24 cellular contexts compared by ENCODE assay signal in the genomic region with DNA sequence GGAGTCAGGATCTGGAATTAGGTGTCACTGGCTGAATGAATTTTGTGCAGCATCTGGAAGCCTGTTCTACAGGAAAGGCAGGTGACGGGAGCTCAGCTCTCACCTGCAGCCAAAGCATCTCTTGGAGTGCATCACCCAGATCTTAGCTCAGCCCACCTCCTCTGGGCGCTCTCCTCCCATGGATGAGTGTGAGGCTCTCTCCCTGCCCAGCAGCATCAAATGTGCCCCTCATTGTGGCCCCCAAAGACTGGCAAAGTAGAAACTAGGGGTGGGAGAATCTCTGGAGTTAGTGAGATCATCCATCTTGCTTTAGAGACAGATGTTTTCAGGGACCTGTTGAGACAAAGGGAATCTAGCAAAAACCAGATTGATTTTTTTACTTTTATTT.
"Had no signal": no experiment of that assay in that cellular context is flagged by ENCODE, and none has a peak within 500 bp of the region (broad histone marks: within the 10 kb centered on the region; RNA-seq: fewer than 3 reads in every experiment).

No MANE protein-coding gene starts in this region.

- H3K27me3 Mint-ChIP-seq: activated naive CD8-positive, alpha-beta T cell had no signal

- H3K4me1 ChIP-seq: prostate gland had no signal

- H3K4me3 ChIP-seq: left lung, ovary, prostate gland, thyroid gland had no signal

- H3K4me1 Mint-ChIP-seq: activated B cell treated with CpG ODN at 0.5 μM for 24 hours; activated CD4-positive, alpha-beta T cell treated with anti-CD3 and anti-CD28 coated beads for 36 hours; endodermal cell; mesothelial cell of epicardium had no signal

- H3K27ac Mint-ChIP-seq: activated B cell treated with CpG ODN at 0.5 μM for 24 hours; activated CD4-positive, alpha-beta T cell treated with anti-CD3 and anti-CD28 coated beads for 36 hours; activated naive CD8-positive, alpha-beta T cell; activated T-helper 2 cell treated with anti-CD3 and anti-CD28 coated beads, Interferon-gamma antibody, Interleukin-2, Interleukin-4, amounts not matched to agents 10 μg/mL and 5 μg/mL and 100 μg/mL, durations not matched to agents 14 hours and 24 hours and 36 hours; endodermal cell; immature natural killer cell; mesothelial cell of epicardium; natural killer cell had no signal

- H3K9me3 Mint-ChIP-seq: activated B cell treated with CpG ODN at 0.5 μM for 24 hours; activated T-cell treated with anti-CD3 and anti-CD28 coated beads, Interleukin-2, amount 50 U/mL, for 4 hours; activated T-helper 2 cell treated with anti-CD3 and anti-CD28 coated beads, Interferon-gamma antibody, Interleukin-2, Interleukin-4, amounts not matched to agents 10 μg/mL and 5 μg/mL and 100 μg/mL, durations not matched to agents 14 hours and 24 hours and 36 hours; endodermal cell; immature natural killer cell; mesothelial cell of epicardium; natural killer cell had no signal

- H3K27me3 ChIP-seq: left lung, ovary, thyroid gland had no signal

- H3K4me3 Mint-ChIP-seq: activated B cell treated with CpG ODN at 0.5 μM for 24 hours; activated CD4-positive, alpha-beta T cell treated with anti-CD3 and anti-CD28 coated beads for 36 hours; activated naive CD8-positive, alpha-beta T cell; activated T-cell treated with anti-CD3 and anti-CD28 coated beads, Interleukin-2, amount 50 U/mL, for 4 hours; endodermal cell; immature natural killer cell; mesothelial cell of epicardium; natural killer cell had no signal

- H3K9me3 ChIP-seq: left lung, ovary, prostate gland, thyroid gland had no signal

- H3K27ac ChIP-seq: epithelial cell of prostate, left lung, prostate gland had no signal

- DNase-seq: activated B cell treated with CpG ODN at 0.5 μM for 24 hours; activated CD4-positive, alpha-beta T cell treated with anti-CD3 and anti-CD28 coated beads for 36 hours; activated CD4-positive, alpha-beta T cell treated with anti-CD3 and anti-CD28 coated beads, Interleukin-2, amount 50 U/mL, for 4 hours; activated CD8-positive, alpha-beta memory T cell treated with anti-CD3 and anti-CD28 coated beads for 24 hours; activated CD8-positive, alpha-beta memory T cell treated with anti-CD3 and anti-CD28 coated beads, Interleukin-2, amount 50 U/mL, for 4 hours; activated naive CD4-positive, alpha-beta T cell; activated T-cell treated with anti-CD3 and anti-CD28 coated beads, Interleukin-2, amount 50 U/mL, for 4 hours; amniotic stem cell; cortex of kidney; endodermal cell; foreskin melanocyte; immature natural killer cell; left lung; natural killer cell; ovary; stimulated activated CD4-positive, alpha-beta T cell treated with anti-CD3 and anti-CD28 coated beads, Interleukin-4, amount 100 ng/mL, for 24 hours; stimulated activated naive CD4-positive, alpha-beta T cell treated with Interleukin-2 at 50 U/mL for 16 hours; T-helper 9 cell; thyroid gland had no signal

- H3K36me3 ChIP-seq: ovary, prostate gland had no signal

- H3K36me3 Mint-ChIP-seq: activated naive CD8-positive, alpha-beta T cell; immature natural killer cell; natural killer cell had no signal

- ATAC-seq: activated CD4-positive, alpha-beta T cell treated with anti-CD3 and anti-CD28 coated beads for 36 hours; activated T-cell treated with anti-CD3 and anti-CD28 coated beads, Interleukin-2, amount 50 U/mL, for 4 hours; left lung; natural killer cell had no signal
